In genomic region chr9:95494416-95495371, GRCh38 we compare ENCODE assay signal across 8 cellular contexts. TPM values are rescaled to one million over a fixed set of nuclear protein-coding genes. Genes with fewer than 3 reads are reported as not detected.
A peak's percentile ranks its signal among the peaks of the same experiment; 100 is the strongest.
DNase-seq lines count a peak whose midpoint lies in the region; TF ChIP-seq lines count a peak whose summit lies in the region.

No MANE protein-coding gene starts in this region.

- H3K27me3 ChIP-seq in H9 (ENCODE audit: insufficient read depth, low read length) (no peaks in the 10 kb centered on the region), trophoblast cell (ENCODE audit: insufficient read depth, low read length) (no peaks in the 10 kb centered on the region), breast epithelium (no peaks in the 10 kb centered on the region)

- DNase-seq in H9 (peak; percentile 88), NCI-H1105 (lab: John Stamatoyannopoulos, UW) (peak; percentile 84), caudate nucleus (lab: John Stamatoyannopoulos, UW) (peak in 32 of 61 donors; percentile 24 to 80 (median 55)), trophoblast cell (peak; percentile 76 to 90), HuH-7 (ENCODE audit: low spot score) (no peak), breast epithelium (ENCODE audit: low spot score in 2 of 2) (no peak)

- no peak overlapping the region for H4K91ac ChIP-seq in H9 (ENCODE audit: insufficient read length, low read depth, low read length)
- H4K91ac ChIP-seq in trophoblast cell (ENCODE audit: low read depth, low read length): no peak overlapping the region

- H3K56ac ChIP-seq in H9 (ENCODE audit: insufficient read length, low read depth, low read length): no peak overlapping the region

- H3K79me2 ChIP-seq in H9 (ENCODE audit: insufficient read depth, low read length) (peaks cover 3% of the 10 kb centered on the region; the same call in 1 of the 2 replicates), trophoblast cell (ENCODE audit: control insufficient read depth, insufficient read depth, low read length, poor library complexity) (peaks cover 2% of the 10 kb centered on the region)

- H3K9ac ChIP-seq in H9 (ENCODE audit: extremely low read depth, insufficient read length, low read length) (no peak overlapping the region), trophoblast cell (ENCODE audit: low read length) (no peak overlapping the region)

- no peaks in the 10 kb centered on the region for H3K23me2 ChIP-seq in H9 (ENCODE audit: insufficient read length, low read depth, low read length, poor library complexity, severe bottlenecking)

- no peak overlapping the region for H4K5ac ChIP-seq in H9 (ENCODE audit: insufficient read length, low read depth, low read length)

- H3K27me3 Mint-ChIP-seq in H9 (ENCODE audit: low read depth): peaks cover 4% of the 10 kb centered on the region

- H2AFZ ChIP-seq in H9 (ENCODE audit: low read length): no peak overlapping the region
- H2AFZ ChIP-seq in trophoblast cell (ENCODE audit: insufficient read depth, low read length, poor library complexity): no peak overlapping the region

- H3K36me3 ChIP-seq in trophoblast cell (ENCODE audit: control insufficient read depth in 1 of 2, insufficient read depth in 2 of 2, low read length in 2 of 2) (peaks cover 16 to 22% of the 10 kb centered on the region in 2 experiments), breast epithelium (no peaks in the 10 kb centered on the region)

- H3K18ac ChIP-seq in H9 (ENCODE audit: insufficient read length, low read depth, low read length) (no peak overlapping the region), trophoblast cell (ENCODE audit: low read length) (no peak overlapping the region)

- no peaks in the 10 kb centered on the region for H3K9me3 Mint-ChIP-seq in H9

- no peak for TF ChIP-seq POLR2A in breast epithelium (IDR thresholded peaks at IDR 0.05)

- H3K4me1 Mint-ChIP-seq in H9: peaks cover 49 to 54% of the 10 kb centered on the region in 2 experiments

- H4K8ac ChIP-seq in H9 (replicated peaks; ENCODE audit: insufficient read length, low read depth, low read length) (no peak overlapping the region), trophoblast cell (ENCODE audit: low read depth, low read length) (no peak overlapping the region)

- no peak overlapping the region for H2BK5ac ChIP-seq in H9 (ENCODE audit: insufficient read length, low read length)
- H2BK5ac ChIP-seq in trophoblast cell (ENCODE audit: low read depth, low read length, poor library complexity): no peak overlapping the region

- H3K4me2 ChIP-seq in H9 (ENCODE audit: insufficient read depth, insufficient read length, low read length): no peak overlapping the region
- H3K4me2 ChIP-seq in trophoblast cell (ENCODE audit: low read length): no peak overlapping the region

- H3T11ph ChIP-seq in H9 (ENCODE audit: low read length): no peak overlapping the region

- no peak overlapping the region for H3K14ac ChIP-seq in H9 (ENCODE audit: insufficient read depth, low read length)
- no peak overlapping the region for H3K14ac ChIP-seq in trophoblast cell (ENCODE audit: low read length)

- H4K12ac ChIP-seq in trophoblast cell (ENCODE audit: low read depth, low read length): no peak overlapping the region

- no peak overlapping the region for H2AK5ac ChIP-seq in H9 (ENCODE audit: insufficient read length, low read length)
- H2AK5ac ChIP-seq in trophoblast cell (ENCODE audit: low read length): no peak overlapping the region

- no peak overlapping the region for H3K27ac ChIP-seq in H9 (ENCODE audit: insufficient read length, low read depth, low read length)
- H3K27ac ChIP-seq in VCaP: peak overlapping the region; percentile 95
- H3K27ac ChIP-seq in caudate nucleus (ENCODE audit: low read depth, low read length): peak overlapping the region; percentile 31
- no peak overlapping the region for H3K27ac ChIP-seq in trophoblast cell (ENCODE audit: low read depth, low read length)
- no peak overlapping the region for H3K27ac ChIP-seq in breast epithelium

- peak overlapping the region in 2 of 3 experiments; percentile 37 to 72; a peak in 1 of 7 replicates for H3K27ac Mint-ChIP-seq in H9

- H2BK15ac ChIP-seq in H9 (ENCODE audit: low read depth, low read length): no peak overlapping the region

- TF ChIP-seq CTCF in GM12875 (IDR thresholded peaks at IDR 0.05; ENCODE audit: borderline replicate concordance, insufficient read depth, low read depth, low read length) (no peak), H9 (conservative IDR thresholded peaks at IDR 0.05) (no peak), VCaP (conservative IDR thresholded peaks at IDR 0.05) (no peak), breast epithelium (IDR thresholded peaks at IDR 0.05) (no peak)

- peaks cover 21% of the 10 kb centered on the region for H3K4me1 ChIP-seq in H9 (ENCODE audit: insufficient read depth, low read length)
- peaks cover 3 to 10% of the 10 kb centered on the region in 2 experiments for H3K4me1 ChIP-seq in trophoblast cell (ENCODE audit: control insufficient read depth in 1 of 2, insufficient read depth in 2 of 2, low read length in 2 of 2)
- H3K4me1 ChIP-seq in breast epithelium: no peaks in the 10 kb centered on the region

- H3K23ac ChIP-seq in H9 (ENCODE audit: insufficient read length, low read depth, low read length) (no peak overlapping the region), trophoblast cell (ENCODE audit: low read length) (no peak overlapping the region)

- H2BK120ac ChIP-seq in H9 (ENCODE audit: low read depth, low read length, poor library complexity, severe bottlenecking) (no peak overlapping the region), trophoblast cell (ENCODE audit: insufficient read depth, low read length, poor library complexity) (no peak overlapping the region)

- H3K9me3 ChIP-seq in H9 (ENCODE audit: control insufficient read depth, low read depth, low read length): no peaks in the 10 kb centered on the region
- H3K9me3 ChIP-seq in trophoblast cell (ENCODE audit: insufficient read depth, low read depth, low read length): peaks cover 5% of the 10 kb centered on the region
- no peaks in the 10 kb centered on the region for H3K9me3 ChIP-seq in breast epithelium

- H3K4me3 ChIP-seq in GM12875 (ENCODE audit: low read depth, low read length): peak overlapping the region; percentile 28
- H3K4me3 ChIP-seq in trophoblast cell (ENCODE audit: low read depth, low read length): no peak overlapping the region
- no peak overlapping the region for H3K4me3 ChIP-seq in breast epithelium

- no peaks in the 10 kb centered on the region for H3K79me1 ChIP-seq in H9 (ENCODE audit: insufficient read depth, low read depth, low read length, poor library complexity, severe bottlenecking)
- H3K79me1 ChIP-seq in trophoblast cell (ENCODE audit: low read length): no peaks in the 10 kb centered on the region

- H3K4ac ChIP-seq in H9 (ENCODE audit: low read depth, low read length) (no peak overlapping the region), trophoblast cell (ENCODE audit: low read depth, low read length) (no peak overlapping the region)

- no peaks in the 10 kb centered on the region for H4K20me1 ChIP-seq in H9 (ENCODE audit: control insufficient read depth, insufficient read depth, insufficient read length)

- H2BK12ac ChIP-seq in H9 (ENCODE audit: insufficient read length, low read depth, low read length) (no peak overlapping the region), trophoblast cell (ENCODE audit: low read length) (no peak overlapping the region)

- H2BK20ac ChIP-seq in H9 (ENCODE audit: low read depth, low read length, poor library complexity, severe bottlenecking): no peak overlapping the region

- H3K4me3 Mint-ChIP-seq in H9: peak overlapping the region in 1 of 2 experiments; percentile 67; a peak in 2 of 5 replicates

- intact Hi-C loops in breast epithelium (cut with DNase I; ENCODE audit: low total_unique reads): no loop called here

- no CpG with 5 or more reads among the region's 29 CpGs for WGBS in H9 (ENCODE audit: extremely low coverage, insufficient read length, low lambda C conversion rate)
- WGBS in trophoblast cell (ENCODE audit: extremely low coverage, insufficient coverage, insufficient read length): no CpG with 5 or more reads among the region's 29 CpGs

- H3K36me3 Mint-ChIP-seq in H9 (ENCODE audit: insufficient read depth in 1 of 3, low read depth in 3 of 3): peaks cover 0 to 4% (median 0%) of the 10 kb centered on the region in 3 experiments; a peak in 2 of 7 replicates

RNA-seq across cellular contexts. Expression of gene PTCH1, which starts 22.1 kb away (rescaled TPM):
- 6.5 and 9.1 TPM in 2 replicates for total RNA-seq in H9 (2021)
- 13.6 and 13.7 TPM in 2 replicates for polyA plus RNA-seq in trophoblast cell (2013)
- 1 to 10 TPM; 6.6 to 9.9 (median 6.6) TPM for total RNA-seq in breast epithelium

Comparison
In these comparisons a context has a peak if more than half of its experiments do, and no peak if none do; other contexts are left out.
1. DNase-seq: peak in H9 (single experiment), NCI-H1105 (single experiment), caudate nucleus (32 of 61) and trophoblast cell (2 of 2); none in HuH-7 (single experiment) and breast epithelium (0 of 2).
2. H3K27ac ChIP-seq: peak in VCaP (single experiment) and caudate nucleus (single experiment); none in H9 (single experiment), trophoblast cell (single experiment) and breast epithelium (0 of 2).